ENCODE assay signal across 10 cellular contexts in genomic region chr5:100841358-100842076, GRCh38.
DNase-seq lines count a peak whose midpoint lies in the region; ATAC-seq and TF ChIP-seq lines count a peak whose summit lies in the region.
"Had no signal": no experiment of that assay in that cellular context is flagged by ENCODE, and none has a peak within 500 bp of the region (broad histone marks: within the 10 kb centered on the region; RNA-seq: fewer than 3 reads in every experiment).

No MANE protein-coding gene starts in this region.

- POLR2A ChIA-PET in activated CD8-positive, alpha-beta T cell treated with anti-CD3 and anti-CD28 coated beads for 36 hours (lab: Charles Lee): interaction anchor here (0.5 to 4.8 kb wide), 3 partner anchors 10 to 60 kb away, joined by 3 to 64 read pairs (median 5); partner anchors contain the start of gene ST8SIA4
- POLR2A ChIA-PET in naive thymus-derived CD8-positive, alpha-beta T cell (lab: Charles Lee): no interaction called here

- TF ChIP-seq CTCF in activated CD8-positive, alpha-beta T cell treated with anti-CD3 and anti-CD28 coated beads for 36 hours (IDR thresholded peaks at IDR 0.05): no peak

- H3K4me3 Mint-ChIP-seq in activated CD8-positive, alpha-beta T cell treated with anti-CD3 and anti-CD28 coated beads for 36 hours: peak overlapping the region; percentile 26
- peak overlapping the region in 7 of 10 donors; percentile 14 to 64 (median 30) for H3K4me3 Mint-ChIP-seq in naive thymus-derived CD8-positive, alpha-beta T cell

- peaks cover 47% of the 10 kb centered on the region for H3K36me3 Mint-ChIP-seq in activated CD8-positive, alpha-beta T cell treated with anti-CD3 and anti-CD28 coated beads for 36 hours (ENCODE audit: low read depth)
- peaks cover 0 to 33% (median 19%) of the 10 kb centered on the region in 3 donors for H3K36me3 Mint-ChIP-seq in naive thymus-derived CD8-positive, alpha-beta T cell

- H3K27ac Mint-ChIP-seq in activated CD8-positive, alpha-beta T cell treated with anti-CD3 and anti-CD28 coated beads for 36 hours: peak overlapping the region; percentile 91
- H3K27ac Mint-ChIP-seq in naive thymus-derived CD8-positive, alpha-beta T cell: peak overlapping the region in 8 of 10 donors; percentile 24 to 79 (median 51)

- peaks cover 75% of the 10 kb centered on the region for H3K4me1 Mint-ChIP-seq in activated CD8-positive, alpha-beta T cell treated with anti-CD3 and anti-CD28 coated beads for 36 hours (ENCODE audit: low read depth)
- H3K4me1 Mint-ChIP-seq in naive thymus-derived CD8-positive, alpha-beta T cell: peaks cover 22 to 71% (median 51%) of the 10 kb centered on the region in 4 donors

- CTCF ChIA-PET in activated CD8-positive, alpha-beta T cell treated with anti-CD3 and anti-CD28 coated beads for 36 hours (lab: Charles Lee): interaction anchor here (0.8 to 2.2 kb wide), 8 partner anchors 14 to 66 kb away, joined by 3 to 6 read pairs (median 5); partner anchors contain the start of gene ST8SIA4

- H3K9me3 Mint-ChIP-seq in activated CD8-positive, alpha-beta T cell treated with anti-CD3 and anti-CD28 coated beads for 36 hours: no peaks in the 10 kb centered on the region
- no peaks in the 10 kb centered on the region for H3K9me3 Mint-ChIP-seq in naive thymus-derived CD8-positive, alpha-beta T cell

- H3K27me3 Mint-ChIP-seq in activated CD8-positive, alpha-beta T cell treated with anti-CD3 and anti-CD28 coated beads for 36 hours: no peaks in the 10 kb centered on the region
- no peaks in the 10 kb centered on the region for H3K27me3 Mint-ChIP-seq in naive thymus-derived CD8-positive, alpha-beta T cell

- peak; percentile 25 for DNase-seq in activated CD8-positive, alpha-beta T cell treated with anti-CD3 and anti-CD28 coated beads for 36 hours
- no peak for DNase-seq in naive thymus-derived CD8-positive, alpha-beta T cell
- DNase-seq in AG20443 (ENCODE audit: low spot score) (no peak), NCI-H510A (lab: John Stamatoyannopoulos, UW) (no peak), NCI-H128 (lab: John Stamatoyannopoulos, UW; ENCODE audit: unreplicated experiment) (no peak)
- DNase-seq: NCI-H446, substantia nigra had no signal

- peak; percentile 42 for ATAC-seq in GM18867 (IDR thresholded peaks at IDR 0.05; ENCODE audit: unreplicated experiment)
- peak; percentile 46 for ATAC-seq in HG02798 (IDR thresholded peaks at IDR 0.05; ENCODE audit: poor library complexity, unreplicated experiment)
- ATAC-seq in activated CD8-positive, alpha-beta T cell treated with anti-CD3 and anti-CD28 coated beads for 36 hours: peak; percentile 48
- ATAC-seq in naive thymus-derived CD8-positive, alpha-beta T cell: no peak
- ATAC-seq in HG02970 (IDR thresholded peaks at IDR 0.05; ENCODE audit: low FRiP score, unreplicated experiment): no peak

- intact Hi-C loops in activated CD8-positive, alpha-beta T cell treated with anti-CD3 and anti-CD28 coated beads for 36 hours (cut with micrococcal nuclease): loop anchor here (5.0 kb wide), 2 partner anchors 61 to 64 kb away; partner anchors contain the start of gene ST8SIA4

Comparison
In these comparisons a context has a peak if more than half of its experiments do, and no peak if none do; other contexts are left out.
1. ATAC-seq: peak in GM18867 (single experiment), HG02798 (single experiment) and activated CD8-positive, alpha-beta T cell treated with anti-CD3 and anti-CD28 coated beads for 36 hours (single experiment); none in naive thymus-derived CD8-positive, alpha-beta T cell (0 of 2) and HG02970 (single experiment).